ENCODE assay signal across 14 cellular contexts in genomic region chr10:112071596-112072133, GRCh38.
DNase-seq lines count a peak whose midpoint lies in the region; ATAC-seq, FAIRE-seq and TF ChIP-seq lines count a peak whose summit lies in the region.
"Had no signal": no experiment of that assay in that cellular context is flagged by ENCODE, and none has a peak within 500 bp of the region (broad histone marks: within the 10 kb centered on the region; RNA-seq: fewer than 3 reads in every experiment).

No MANE protein-coding gene starts in this region.

- no peak for ATAC-seq in activated T-helper 17 cell treated with anti-CD3 and anti-CD28 coated beads, Interleukin-2, amount 50 U/mL, for 72 hours (replicated peaks)
- ATAC-seq: HCT116 had no signal

- H3K9me3 Mint-ChIP-seq in activated T-helper 17 cell treated with anti-CD3 and anti-CD28 coated beads, Interleukin-2, amount 50 U/mL, for 72 hours = no peaks in the 10 kb centered on the region
- H3K9me3 Mint-ChIP-seq: CD4-positive, CD25-positive, alpha-beta regulatory T cell had no signal

- in situ Hi-C loops in mammary epithelial cell (cut with MboI; ENCODE audit: low sequenced_read_pairs in 2 of 2) = no loop called here

- no peaks in the 10 kb centered on the region for H3K9me1 ChIP-seq in keratinocyte (ENCODE audit: control insufficient read depth, extremely low read depth, insufficient read depth, low read length)

- H3K4me1 ChIP-seq in mammary epithelial cell (ENCODE audit: insufficient read depth, low read length) (no peaks in the 10 kb centered on the region), keratinocyte (ENCODE audit: control insufficient read depth, extremely low read depth, insufficient read depth, low read length) (peaks cover 19% of the 10 kb centered on the region)
- H3K4me1 ChIP-seq: BLaER1 treated with 17β-estradiol and CSF1 and Interleukin-3, amounts not matched to agents 10 nM and 100 nM had no signal

- no peaks in the 10 kb centered on the region for H3K27me3 Mint-ChIP-seq in activated T-helper 17 cell treated with anti-CD3 and anti-CD28 coated beads, Interleukin-2, amount 50 U/mL, for 72 hours

- TF ChIP-seq CTCF in mammary epithelial cell (conservative IDR thresholded peaks at IDR 0.05 in 1 of 2, IDR thresholded peaks at IDR 0.05 in 1 of 2; ENCODE audit: extremely low read depth in 1 of 2, insufficient read depth in 1 of 2, low read depth in 1 of 2, low read length in 2 of 2) (no peak), keratinocyte (optimal IDR thresholded peaks at IDR 0.05 in 1 of 3, IDR thresholded peaks at IDR 0.05 in 1 of 3, conservative IDR thresholded peaks at IDR 0.05 in 1 of 3; ENCODE audit: extremely low read depth in 1 of 3, insufficient read depth in 2 of 3, low read length in 3 of 3) (no peak)

- H3K4me3 ChIP-seq in mammary epithelial cell (replicated peaks in 1 of 3; ENCODE audit: insufficient read depth in 1 of 3, low read depth in 2 of 3, low read length in 3 of 3) = no peak overlapping the region
- H3K4me3 ChIP-seq in keratinocyte (ENCODE audit: control insufficient read depth in 2 of 3, extremely low read depth in 1 of 3, insufficient read depth in 2 of 3, low read depth in 1 of 3, low read length in 3 of 3) = no peak overlapping the region
- H3K4me3 ChIP-seq: BLaER1 treated with 17β-estradiol and CSF1 and Interleukin-3, amounts not matched to agents 10 nM and 100 nM had no signal

- H3K9ac ChIP-seq in mammary epithelial cell (ENCODE audit: insufficient read depth, low read length) (no peak overlapping the region), keratinocyte (ENCODE audit: control insufficient read depth, extremely low read depth, insufficient read depth, low read length) (no peak overlapping the region)
- H3K9ac ChIP-seq: BLaER1 treated with 17β-estradiol and CSF1 and Interleukin-3, amounts not matched to agents 10 nM and 100 nM had no signal

- intact Hi-C loops in mammary epithelial cell (cut with micrococcal nuclease) = no loop called here

- WGBS in mammary epithelial cell (ENCODE audit: low coverage, missing lambda C conversion rate) = 75% methylated on average over 2 of the region's 2 CpGs

- H3K36me3 ChIP-seq in mammary epithelial cell (ENCODE audit: insufficient read depth, low read length) (no peaks in the 10 kb centered on the region), keratinocyte (ENCODE audit: control insufficient read depth in 2 of 2, extremely low read depth in 1 of 2, insufficient read depth in 2 of 2, low read length in 2 of 2) (no peaks in the 10 kb centered on the region)
- H3K36me3 ChIP-seq: BLaER1 treated with 17β-estradiol and CSF1 and Interleukin-3, amounts not matched to agents 10 nM and 100 nM had no signal

- no peaks in the 10 kb centered on the region for H3K27me3 ChIP-seq in mammary epithelial cell (ENCODE audit: insufficient read depth, low read length)
- H3K27me3 ChIP-seq in keratinocyte (ENCODE audit: control insufficient read depth, extremely low read depth, insufficient read depth, low read length) = no peaks in the 10 kb centered on the region
- H3K27me3 ChIP-seq: BLaER1 treated with 17β-estradiol and CSF1 and Interleukin-3, amounts not matched to agents 10 nM and 100 nM had no signal

- dilution Hi-C loops in mammary epithelial cell (cut with HindIII; ENCODE audit: low sequenced_read_pairs) (no loop called here), keratinocyte (cut with MboI; ENCODE audit: extremely low pct_ligation_motif_present, low sequenced_read_pairs) (no loop called here)

- H3K27ac ChIP-seq in mammary epithelial cell (ENCODE audit: insufficient read depth, low read depth, low read length) (no peak overlapping the region), keratinocyte (ENCODE audit: control insufficient read depth, insufficient read depth, low read length) (no peak overlapping the region)
- H3K27ac ChIP-seq: BLaER1 treated with 17β-estradiol and CSF1 and Interleukin-3, amounts not matched to agents 10 nM and 100 nM had no signal

- H4K20me1 ChIP-seq in mammary epithelial cell (ENCODE audit: insufficient read depth, low read length) (no peaks in the 10 kb centered on the region), keratinocyte (ENCODE audit: control insufficient read depth, extremely low read depth, insufficient read depth, low read length) (no peaks in the 10 kb centered on the region)
- H4K20me1 ChIP-seq: BLaER1 treated with 17β-estradiol and CSF1 and Interleukin-3, amounts not matched to agents 10 nM and 100 nM had no signal

- H3K9me3 ChIP-seq in mammary epithelial cell (replicated peaks; ENCODE audit: insufficient read depth, low read length) (no peaks in the 10 kb centered on the region), keratinocyte (ENCODE audit: control insufficient read depth, low read depth, low read length) (no peaks in the 10 kb centered on the region)
- H3K9me3 ChIP-seq: BLaER1 treated with 17β-estradiol and CSF1 and Interleukin-3, amounts not matched to agents 10 nM and 100 nM had no signal

- peak; percentile 94 for FAIRE-seq in keratinocyte (lab: Jason Lieb, UNC)
- FAIRE-seq: H1 had no signal

- no peaks in the 10 kb centered on the region for H3K4me1 Mint-ChIP-seq in activated T-helper 17 cell treated with anti-CD3 and anti-CD28 coated beads, Interleukin-2, amount 50 U/mL, for 72 hours
- H3K4me1 Mint-ChIP-seq: CD4-positive, CD25-positive, alpha-beta regulatory T cell had no signal

- DNase-seq in HT1080 (ENCODE audit: low read depth) (peak; percentile 13), RPMI7951 (ENCODE audit: low read depth) (peak; percentile 36), mammary epithelial cell (peak; percentile 1), keratinocyte (ENCODE audit: low read depth, low spot score) (peak; percentile 65), cerebellar nuclear complex (lab: John Stamatoyannopoulos, UW) (no peak), HCEC 1CT (no peak), epidermal melanocyte (ENCODE audit: insufficient read length, low spot score) (no peak)
- DNase-seq: ACHN; CD4-positive, CD25-positive, alpha-beta regulatory T cell; DMS53 had no signal

- H3K36me3 Mint-ChIP-seq in activated T-helper 17 cell treated with anti-CD3 and anti-CD28 coated beads, Interleukin-2, amount 50 U/mL, for 72 hours (ENCODE audit: low read depth) = no peaks in the 10 kb centered on the region
- H3K36me3 Mint-ChIP-seq: CD4-positive, CD25-positive, alpha-beta regulatory T cell had no signal

- BruUV-seq in mammary epithelial cell (replicated peaks; lab: Mats Ljungman, UMichigan) = no TSS peak

- H3K4me2 ChIP-seq in mammary epithelial cell (ENCODE audit: insufficient read depth, low read depth, low read length) = no peak overlapping the region
- H3K4me2 ChIP-seq in keratinocyte (ENCODE audit: control insufficient read depth, extremely low read depth, insufficient read depth, low read depth, low read length) = no peak overlapping the region
- H3K4me2 ChIP-seq: BLaER1 treated with 17β-estradiol and CSF1 and Interleukin-3, amounts not matched to agents 10 nM and 100 nM had no signal

- H3K79me2 ChIP-seq in mammary epithelial cell (ENCODE audit: insufficient read depth, low read length) (no peaks in the 10 kb centered on the region), keratinocyte (ENCODE audit: control insufficient read depth, insufficient read depth, low read length) (no peaks in the 10 kb centered on the region)

- CTCF ChIA-PET in mammary epithelial cell (lab: Charles Lee; ENCODE audit: low non-redundant PET) = no interaction called here

- H3K27ac Mint-ChIP-seq in activated T-helper 17 cell treated with anti-CD3 and anti-CD28 coated beads, Interleukin-2, amount 50 U/mL, for 72 hours = no peak overlapping the region
- H3K27ac Mint-ChIP-seq: CD4-positive, CD25-positive, alpha-beta regulatory T cell had no signal

- H3K4me3 Mint-ChIP-seq in activated T-helper 17 cell treated with anti-CD3 and anti-CD28 coated beads, Interleukin-2, amount 50 U/mL, for 72 hours = no peak overlapping the region
- H3K4me3 Mint-ChIP-seq: CD4-positive, CD25-positive, alpha-beta regulatory T cell had no signal

- H2AFZ ChIP-seq in mammary epithelial cell (ENCODE audit: low read depth, low read length) (no peak overlapping the region), keratinocyte (ENCODE audit: control insufficient read depth, low read length) (no peak overlapping the region)

Comparison
In these comparisons a context has a peak if more than half of its experiments do, and no peak if none do; other contexts are left out.
1. DNase-seq: peak in HT1080 (single experiment), RPMI7951 (single experiment), mammary epithelial cell (single experiment) and keratinocyte (single experiment); none in cerebellar nuclear complex (0 of 2), HCEC 1CT (single experiment) and epidermal melanocyte (single experiment).